1 cellular context compared by ENCODE assay signal in genomic region chr1:204477036-204477740, GRCh38.
TF ChIP-seq lines count a peak whose summit lies in the region.

No MANE protein-coding gene starts in this region.

TF ChIP-seq in GM23338, 12 proteins besides CTCF, POLR2A, EP300 and RAD21:
- TF ChIP-seq NANOG (IDR thresholded peaks at IDR 0.05; ENCODE audit: borderline replicate concordance) (no peak), EZH2 (IDR thresholded peaks at IDR 0.05; ENCODE audit: low read depth, unreplicated experiment) (no peak), CREB1 (CRISPR knock-in tag; IDR thresholded peaks at IDR 0.05; ENCODE audit: low read depth) (no peak), JUNB (IDR thresholded peaks at IDR 0.05; ENCODE audit: unreplicated experiment) (no peak), ETS1 (IDR thresholded peaks at IDR 0.05) (no peak), REST (IDR thresholded peaks at IDR 0.05; ENCODE audit: unreplicated experiment) (no peak), ZNF114 (CRISPR knock-in tag; IDR thresholded peaks at IDR 0.05) (no peak), EZH2phosphoT487 (IDR thresholded peaks at IDR 0.05; ENCODE audit: unreplicated experiment) (no peak), STAT1 (IDR thresholded peaks at IDR 0.05; ENCODE audit: unreplicated experiment) (no peak), ZNF331 (CRISPR knock-in tag; IDR thresholded peaks at IDR 0.05; ENCODE audit: low read depth) (no peak), POLR2AphosphoS5 (IDR thresholded peaks at IDR 0.05; ENCODE audit: low read depth) (no peak)
- TF ChIP-seq, protein P1, sequence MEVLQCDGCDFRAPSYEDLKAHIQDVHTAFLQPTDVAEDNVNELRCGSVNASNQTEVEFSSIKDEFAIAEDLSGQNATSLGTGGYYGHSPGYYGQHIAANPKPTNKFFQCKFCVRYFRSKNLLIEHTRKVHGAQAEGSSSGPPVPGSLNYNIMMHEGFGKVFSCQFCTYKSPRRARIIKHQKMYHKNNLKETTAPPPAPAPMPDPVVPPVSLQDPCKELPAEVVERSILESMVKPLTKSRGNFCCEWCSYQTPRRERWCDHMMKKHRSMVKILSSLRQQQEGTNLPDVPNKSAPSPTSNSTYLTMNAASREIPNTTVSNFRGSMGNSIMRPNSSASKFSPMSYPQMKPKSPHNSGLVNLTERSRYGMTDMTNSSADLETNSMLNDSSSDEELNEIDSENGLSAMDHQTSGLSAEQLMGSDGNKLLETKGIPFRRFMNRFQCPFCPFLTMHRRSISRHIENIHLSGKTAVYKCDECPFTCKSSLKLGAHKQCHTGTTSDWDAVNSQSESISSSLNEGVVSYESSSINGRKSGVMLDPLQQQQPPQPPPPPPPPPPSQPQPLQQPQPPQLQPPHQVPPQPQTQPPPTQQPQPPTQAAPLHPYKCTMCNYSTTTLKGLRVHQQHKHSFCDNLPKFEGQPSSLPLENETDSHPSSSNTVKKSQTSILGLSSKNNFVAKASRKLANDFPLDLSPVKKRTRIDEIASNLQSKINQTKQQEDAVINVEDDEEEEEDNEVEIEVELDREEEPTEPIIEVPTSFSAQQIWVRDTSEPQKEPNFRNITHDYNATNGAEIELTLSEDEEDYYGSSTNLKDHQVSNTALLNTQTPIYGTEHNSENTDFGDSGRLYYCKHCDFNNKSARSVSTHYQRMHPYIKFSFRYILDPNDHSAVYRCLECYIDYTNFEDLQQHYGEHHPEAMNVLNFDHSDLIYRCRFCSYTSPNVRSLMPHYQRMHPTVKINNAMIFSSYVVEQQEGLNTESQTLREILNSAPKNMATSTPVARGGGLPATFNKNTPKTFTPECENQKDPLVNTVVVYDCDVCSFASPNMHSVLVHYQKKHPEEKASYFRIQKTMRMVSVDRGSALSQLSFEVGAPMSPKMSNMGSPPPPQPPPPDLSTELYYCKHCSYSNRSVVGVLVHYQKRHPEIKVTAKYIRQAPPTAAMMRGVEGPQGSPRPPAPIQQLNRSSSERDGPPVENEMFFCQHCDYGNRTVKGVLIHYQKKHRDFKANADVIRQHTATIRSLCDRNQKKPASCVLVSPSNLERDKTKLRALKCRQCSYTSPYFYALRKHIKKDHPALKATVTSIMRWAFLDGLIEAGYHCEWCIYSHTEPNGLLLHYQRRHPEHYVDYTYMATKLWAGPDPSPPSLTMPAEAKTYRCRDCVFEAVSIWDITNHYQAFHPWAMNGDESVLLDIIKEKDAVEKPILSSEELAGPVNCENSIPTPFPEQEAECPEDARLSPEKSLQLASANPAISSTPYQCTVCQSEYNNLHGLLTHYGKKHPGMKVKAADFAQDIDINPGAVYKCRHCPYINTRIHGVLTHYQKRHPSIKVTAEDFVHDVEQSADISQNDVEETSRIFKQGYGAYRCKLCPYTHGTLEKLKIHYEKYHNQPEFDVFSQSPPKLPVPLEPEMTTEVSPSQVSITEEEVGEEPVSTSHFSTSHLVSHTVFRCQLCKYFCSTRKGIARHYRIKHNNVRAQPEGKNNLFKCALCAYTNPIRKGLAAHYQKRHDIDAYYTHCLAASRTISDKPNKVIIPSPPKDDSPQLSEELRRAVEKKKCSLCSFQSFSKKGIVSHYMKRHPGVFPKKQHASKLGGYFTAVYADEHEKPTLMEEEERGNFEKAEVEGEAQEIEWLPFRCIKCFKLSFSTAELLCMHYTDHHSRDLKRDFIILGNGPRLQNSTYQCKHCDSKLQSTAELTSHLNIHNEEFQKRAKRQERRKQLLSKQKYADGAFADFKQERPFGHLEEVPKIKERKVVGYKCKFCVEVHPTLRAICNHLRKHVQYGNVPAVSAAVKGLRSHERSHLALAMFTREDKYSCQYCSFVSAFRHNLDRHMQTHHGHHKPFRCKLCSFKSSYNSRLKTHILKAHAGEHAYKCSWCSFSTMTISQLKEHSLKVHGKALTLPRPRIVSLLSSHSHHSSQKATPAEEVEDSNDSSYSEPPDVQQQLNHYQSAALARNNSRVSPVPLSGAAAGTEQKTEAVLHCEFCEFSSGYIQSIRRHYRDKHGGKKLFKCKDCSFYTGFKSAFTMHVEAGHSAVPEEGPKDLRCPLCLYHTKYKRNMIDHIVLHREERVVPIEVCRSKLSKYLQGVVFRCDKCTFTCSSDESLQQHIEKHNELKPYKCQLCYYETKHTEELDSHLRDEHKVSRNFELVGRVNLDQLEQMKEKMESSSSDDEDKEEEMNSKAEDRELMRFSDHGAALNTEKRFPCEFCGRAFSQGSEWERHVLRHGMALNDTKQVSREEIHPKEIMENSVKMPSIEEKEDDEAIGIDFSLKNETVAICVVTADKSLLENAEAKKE (CRISPR knock-in tag; IDR thresholded peaks at IDR 0.05) = no peak
